In the genomic region with DNA sequence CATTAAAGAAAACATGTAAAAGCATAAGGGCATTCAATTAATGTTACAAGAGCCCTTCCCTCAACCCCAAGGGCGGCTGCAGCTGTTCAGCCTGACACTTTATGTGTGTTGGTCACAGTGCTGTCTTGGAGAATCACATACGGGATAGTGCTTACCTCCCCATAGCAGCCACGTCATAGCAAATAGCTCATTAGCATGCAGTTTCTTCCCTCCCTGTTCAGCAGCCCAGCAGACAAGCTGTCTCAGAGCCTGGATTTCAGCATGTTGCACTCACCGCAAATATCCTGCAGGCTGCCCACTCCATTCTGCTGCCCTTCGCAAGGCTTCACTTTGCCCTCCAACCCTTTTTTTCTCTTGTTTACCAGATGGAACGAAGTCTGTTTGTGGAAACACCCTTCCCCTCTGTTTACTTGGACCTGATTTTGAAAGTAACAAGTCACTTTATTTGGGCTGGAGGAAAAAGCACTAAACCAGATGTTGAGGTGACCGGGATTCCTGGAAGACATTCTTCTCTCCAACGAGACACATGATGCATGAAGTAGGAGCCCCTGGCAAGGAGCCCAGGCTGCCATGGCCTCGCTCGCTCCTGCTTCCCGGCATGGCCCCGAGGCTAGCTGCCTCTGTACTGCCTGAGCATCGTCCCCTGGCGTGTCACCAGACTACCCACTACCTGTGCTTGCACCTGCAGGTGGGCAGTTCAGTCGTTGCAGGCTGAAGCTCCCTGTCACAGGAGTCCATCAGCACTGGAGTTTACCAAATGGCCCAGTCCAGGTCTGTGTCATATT, we compare ENCODE assay signal across 11 cellular contexts.
DNase-seq lines count a peak whose midpoint lies in the region; ATAC-seq and TF ChIP-seq lines count a peak whose summit lies in the region.
"Had no signal": no experiment of that assay in that cellular context is flagged by ENCODE, and none has a peak within 500 bp of the region (broad histone marks: within the 10 kb centered on the region; RNA-seq: fewer than 3 reads in every experiment).

No MANE protein-coding gene starts in this region.

- no peak overlapping the region for H2AFZ ChIP-seq in hepatocyte

- H3K36me3 ChIP-seq in hepatocyte (replicated peaks; ENCODE audit: insufficient read depth, low read depth): no peaks in the 10 kb centered on the region

- TF ChIP-seq CTCF in AG09309 (IDR thresholded peaks at IDR 0.05; ENCODE audit: control insufficient read depth, insufficient read depth, low read depth, low read length, missing control alignments) (no peak), hepatocyte (IDR thresholded peaks at IDR 0.05; ENCODE audit: poor library complexity) (no peak)

- ATAC-seq in T-cell (replicated peaks in 1 of 4) (no peak), HG03139 (IDR thresholded peaks at IDR 0.05; ENCODE audit: unreplicated experiment) (no peak)
- ATAC-seq: activated T-cell treated with anti-CD3 and anti-CD28 coated beads, Interleukin-2, amount 50 U/mL, for 72 hours had no signal

- no peaks in the 10 kb centered on the region for H3K9me3 Mint-ChIP-seq in T-cell
- H3K9me3 Mint-ChIP-seq: activated T-cell treated with anti-CD3 and anti-CD28 coated beads, Interleukin-2, amount 50 U/mL, for 72 hours had no signal

- H3K4me2 ChIP-seq in hepatocyte: no peak overlapping the region
- H3K4me2 ChIP-seq: BLaER1 treated with 17β-estradiol and CSF1 and Interleukin-3, amounts not matched to agents 10 nM and 100 nM had no signal

- DNase-seq in AG09309 (ENCODE audit: low read depth): peak; percentile 46
- peak; percentile 73 for DNase-seq in NCI-H1105 (lab: John Stamatoyannopoulos, UW)
- peak; percentile 6 for DNase-seq in amniotic stem cell (lab: John Stamatoyannopoulos, UW)
- peak; percentile 51 for DNase-seq in hepatocyte (ENCODE audit: low spot score)
- no peak for DNase-seq in erythroblast (lab: John Stamatoyannopoulos, UW)
- no peak for DNase-seq in T-cell
- DNase-seq in stimulated activated CD4-positive, alpha-beta T cell treated with anti-CD3 and anti-CD28 coated beads, Interleukin-4, amount 100 ng/mL, for 4 hours: no peak
- DNase-seq: activated T-cell treated with anti-CD3 and anti-CD28 coated beads, Interleukin-2, amount 50 U/mL, for 72 hours; stimulated activated naive CD4-positive, alpha-beta T cell treated with Interleukin-2 at 50 U/mL for 16 hours had no signal

- no peaks in the 10 kb centered on the region for H3K9me2 ChIP-seq in hepatocyte (replicated peaks; ENCODE audit: insufficient read depth)

- H3K4me3 ChIP-seq in AG09309 (ENCODE audit: control insufficient read depth, low read depth, low read length) (no peak overlapping the region), hepatocyte (no peak overlapping the region)
- H3K4me3 ChIP-seq: BLaER1 treated with 17β-estradiol and CSF1 and Interleukin-3, amounts not matched to agents 10 nM and 100 nM had no signal

- H3K9me3 ChIP-seq in hepatocyte (ENCODE audit: low read depth): no peaks in the 10 kb centered on the region

- H3K79me2 ChIP-seq in hepatocyte: no peaks in the 10 kb centered on the region

- no peaks in the 10 kb centered on the region for H3K27me3 Mint-ChIP-seq in T-cell

- no peak overlapping the region for H3K27ac Mint-ChIP-seq in T-cell
- H3K27ac Mint-ChIP-seq: activated T-cell treated with anti-CD3 and anti-CD28 coated beads, Interleukin-2, amount 50 U/mL, for 72 hours had no signal

- 65% methylated on average over 15 of the region's 15 CpGs for WGBS in hepatocyte (ENCODE audit: low lambda C conversion rate, missing lambda C conversion rate)

- H3K36me3 Mint-ChIP-seq in T-cell: peaks cover 30% of the 10 kb centered on the region

- CTCF ChIA-PET in T-cell (lab: Charles Lee): no interaction called here

- H3K4me1 Mint-ChIP-seq in T-cell: no peaks in the 10 kb centered on the region

- H3K4me3 Mint-ChIP-seq in T-cell: no peak overlapping the region
- H3K4me3 Mint-ChIP-seq: activated T-cell treated with anti-CD3 and anti-CD28 coated beads, Interleukin-2, amount 50 U/mL, for 72 hours had no signal

- POLR2A ChIA-PET in T-cell (lab: Charles Lee): no interaction called here

- no peaks in the 10 kb centered on the region for H3K27me3 ChIP-seq in hepatocyte
- H3K27me3 ChIP-seq: BLaER1 treated with 17β-estradiol and CSF1 and Interleukin-3, amounts not matched to agents 10 nM and 100 nM had no signal

- H3K27ac ChIP-seq in hepatocyte: no peak overlapping the region
- H3K27ac ChIP-seq: BLaER1 treated with 17β-estradiol and CSF1 and Interleukin-3, amounts not matched to agents 10 nM and 100 nM had no signal

- H3K4me1 ChIP-seq in hepatocyte (ENCODE audit: insufficient read depth): no peaks in the 10 kb centered on the region
- H3K4me1 ChIP-seq: BLaER1 treated with 17β-estradiol and CSF1 and Interleukin-3, amounts not matched to agents 10 nM and 100 nM had no signal

- no peaks in the 10 kb centered on the region for H4K20me1 ChIP-seq in hepatocyte (ENCODE audit: insufficient read depth, poor library complexity, severe bottlenecking)
- H4K20me1 ChIP-seq: BLaER1 treated with 17β-estradiol and CSF1 and Interleukin-3, amounts not matched to agents 10 nM and 100 nM had no signal

- no peak for TF ChIP-seq POLR2A in erythroblast (IDR thresholded peaks at IDR 0.05; ENCODE audit: low read length)

Comparison
In these comparisons a context has a peak if more than half of its experiments do, and no peak if none do; other contexts are left out.
1. DNase-seq: peak in AG09309 (single experiment), NCI-H1105 (single experiment), amniotic stem cell (single experiment) and hepatocyte (single experiment); none in erythroblast (0 of 2), T-cell (0 of 34) and stimulated activated CD4-positive, alpha-beta T cell treated with anti-CD3 and anti-CD28 coated beads, Interleukin-4, amount 100 ng/mL, for 4 hours (0 of 2).